30 cellular contexts compared by ENCODE assay signal in genomic region chr7:87919875-87920274, GRCh38.
"Had no signal": no experiment of that assay in that cellular context is flagged by ENCODE, and none has a peak within 500 bp of the region (broad histone marks: within the 10 kb centered on the region; RNA-seq: fewer than 3 reads in every experiment).

No MANE protein-coding gene starts in this region.

- H3K36me3 ChIP-seq: neutrophil, ovary, right lobe of liver, sigmoid colon, stomach, thoracic aorta, thyroid gland, tibial nerve, upper lobe of left lung, vagina had no signal

- H3K27me3 ChIP-seq: neutrophil, ovary, right lobe of liver, sigmoid colon, stomach, thyroid gland, tibial nerve, upper lobe of left lung, vagina had no signal

- H2AFZ ChIP-seq: parathyroid adenoma had no signal

- H3K79me2 ChIP-seq: parathyroid adenoma had no signal

- H3K9me3 Mint-ChIP-seq: natural killer cell treated with Interleukin-12 subunit alpha and Interleukin-12 subunit beta and Interleukin-15 and Interleukin-18, amount 100 ng/mL, for 72 hours; nephron progenitor cell; stimulated activated effector memory CD8-positive, alpha-beta T cell treated with anti-CD3 and anti-CD28 coated beads, Interleukin-12 subunit alpha, Interleukin-12 subunit beta, amount 100 ng/mL, for 72 hours; stimulated activated naive B cell treated with anti-CD40 and anti-IgM and Interleukin-4, amounts not matched to agents 10 μg/mL and 1 μg/mL and 100 μg/mL, for 72 hours; stimulated activated naive CD8-positive, alpha-beta T cell treated with anti-CD3 and anti-CD28 coated beads, Interleukin-15, Interleukin-2, amounts not matched to agents 100 ng/mL and 50 ng/mL, for 24 hours had no signal

- H3K27ac ChIP-seq: neutrophil, ovary, parathyroid adenoma, psoas muscle, right lobe of liver, sigmoid colon, stomach, thoracic aorta, thyroid gland, tibial nerve, upper lobe of left lung, vagina had no signal

- H3K4me1 ChIP-seq: parathyroid adenoma, psoas muscle, right lobe of liver, sigmoid colon, stomach, thyroid gland, tibial nerve, upper lobe of left lung, vagina had no signal

- H3K9ac ChIP-seq: parathyroid adenoma had no signal

- DNase-seq: nephron progenitor cell; nucleus accumbens; ovary; posterior cingulate gyrus; psoas muscle; right cardiac atrium; right lobe of liver; sigmoid colon; small intestine; stimulated activated CD4-positive, alpha-beta T cell treated with anti-CD3 and anti-CD28 coated beads, Interleukin-15, amount 100 ng/mL, for 24 hours; stimulated activated CD4-positive, alpha-beta T cell treated with anti-CD3 and anti-CD28 coated beads, Interleukin-2, amount 100 ng/mL, for 24 hours; stimulated activated CD4-positive, alpha-beta T cell treated with anti-CD3 and anti-CD28 coated beads, Interleukin-2, amount 100 ng/mL, for 48 hours; stimulated activated CD4-positive, alpha-beta T cell treated with anti-CD3 and anti-CD28 coated beads, Interleukin-4, amount 100 ng/mL, for 24 hours; stimulated activated naive B cell treated with anti-CD40 and anti-IgM and Interleukin-4, amounts not matched to agents 10 μg/mL and 1 μg/mL and 100 μg/mL, for 72 hours; stimulated activated naive CD4-positive, alpha-beta T cell treated with Interleukin-2 at 50 U/mL for 16 hours; stomach; thyroid gland; trophoblast cell; upper lobe of left lung had no signal

- H3K36me3 Mint-ChIP-seq: natural killer cell treated with Interleukin-12 subunit alpha and Interleukin-12 subunit beta and Interleukin-15 and Interleukin-18, amount 100 ng/mL, for 72 hours; stimulated activated effector memory CD8-positive, alpha-beta T cell treated with anti-CD3 and anti-CD28 coated beads, Interleukin-12 subunit alpha, Interleukin-12 subunit beta, amount 100 ng/mL, for 72 hours; stimulated activated naive B cell treated with anti-CD40 and anti-IgM and Interleukin-4, amounts not matched to agents 10 μg/mL and 1 μg/mL and 100 μg/mL, for 72 hours had no signal

- ATAC-seq: natural killer cell treated with Interleukin-12 subunit alpha and Interleukin-12 subunit beta and Interleukin-15 and Interleukin-18, amount 100 ng/mL, for 72 hours; psoas muscle; right cardiac atrium; right lobe of liver; stimulated activated effector memory CD8-positive, alpha-beta T cell treated with anti-CD3 and anti-CD28 coated beads, Interleukin-12 subunit alpha, Interleukin-12 subunit beta, amount 100 ng/mL, for 72 hours; stimulated activated naive B cell treated with anti-CD40 and anti-IgM and Interleukin-4, amounts not matched to agents 10 μg/mL and 1 μg/mL and 100 μg/mL, for 72 hours had no signal

- H3K27ac Mint-ChIP-seq: natural killer cell treated with Interleukin-12 subunit alpha and Interleukin-12 subunit beta and Interleukin-15 and Interleukin-18, amount 100 ng/mL, for 72 hours; nephron progenitor cell; progenitor cell of endocrine pancreas; stimulated activated effector memory CD8-positive, alpha-beta T cell treated with anti-CD3 and anti-CD28 coated beads, Interleukin-12 subunit alpha, Interleukin-12 subunit beta, amount 100 ng/mL, for 72 hours; stimulated activated naive B cell treated with anti-CD40 and anti-IgM and Interleukin-4, amounts not matched to agents 10 μg/mL and 1 μg/mL and 100 μg/mL, for 72 hours; stimulated activated naive CD8-positive, alpha-beta T cell treated with anti-CD3 and anti-CD28 coated beads, Interleukin-15, Interleukin-2, amounts not matched to agents 100 ng/mL and 50 ng/mL, for 24 hours had no signal

- H3K4me3 ChIP-seq: ovary, psoas muscle, right lobe of liver, sigmoid colon, stomach, thoracic aorta, thyroid gland, tibial nerve, upper lobe of left lung, vagina had no signal

- FAIRE-seq: small intestine, urothelium cell line had no signal

- H3K27me3 Mint-ChIP-seq: progenitor cell of endocrine pancreas had no signal

- H3K9me3 ChIP-seq: neutrophil, ovary, psoas muscle, right lobe of liver, sigmoid colon, stomach, thoracic aorta, thyroid gland, tibial nerve, upper lobe of left lung, vagina had no signal

- H3K4me1 Mint-ChIP-seq: nephron progenitor cell; neural crest cell; stimulated activated effector memory CD8-positive, alpha-beta T cell treated with anti-CD3 and anti-CD28 coated beads, Interleukin-12 subunit alpha, Interleukin-12 subunit beta, amount 100 ng/mL, for 72 hours; stimulated activated naive B cell treated with anti-CD40 and anti-IgM and Interleukin-4, amounts not matched to agents 10 μg/mL and 1 μg/mL and 100 μg/mL, for 72 hours had no signal

- H3K4me3 Mint-ChIP-seq: natural killer cell treated with Interleukin-12 subunit alpha and Interleukin-12 subunit beta and Interleukin-15 and Interleukin-18, amount 100 ng/mL, for 72 hours; nephron progenitor cell; neural crest cell; stimulated activated effector memory CD8-positive, alpha-beta T cell treated with anti-CD3 and anti-CD28 coated beads, Interleukin-12 subunit alpha, Interleukin-12 subunit beta, amount 100 ng/mL, for 72 hours; stimulated activated naive B cell treated with anti-CD40 and anti-IgM and Interleukin-4, amounts not matched to agents 10 μg/mL and 1 μg/mL and 100 μg/mL, for 72 hours; stimulated activated naive CD8-positive, alpha-beta T cell treated with anti-CD3 and anti-CD28 coated beads, Interleukin-15, Interleukin-2, amounts not matched to agents 100 ng/mL and 50 ng/mL, for 24 hours had no signal
